Comparison of ENCODE assay signal across 12 cellular contexts in the genomic region with DNA sequence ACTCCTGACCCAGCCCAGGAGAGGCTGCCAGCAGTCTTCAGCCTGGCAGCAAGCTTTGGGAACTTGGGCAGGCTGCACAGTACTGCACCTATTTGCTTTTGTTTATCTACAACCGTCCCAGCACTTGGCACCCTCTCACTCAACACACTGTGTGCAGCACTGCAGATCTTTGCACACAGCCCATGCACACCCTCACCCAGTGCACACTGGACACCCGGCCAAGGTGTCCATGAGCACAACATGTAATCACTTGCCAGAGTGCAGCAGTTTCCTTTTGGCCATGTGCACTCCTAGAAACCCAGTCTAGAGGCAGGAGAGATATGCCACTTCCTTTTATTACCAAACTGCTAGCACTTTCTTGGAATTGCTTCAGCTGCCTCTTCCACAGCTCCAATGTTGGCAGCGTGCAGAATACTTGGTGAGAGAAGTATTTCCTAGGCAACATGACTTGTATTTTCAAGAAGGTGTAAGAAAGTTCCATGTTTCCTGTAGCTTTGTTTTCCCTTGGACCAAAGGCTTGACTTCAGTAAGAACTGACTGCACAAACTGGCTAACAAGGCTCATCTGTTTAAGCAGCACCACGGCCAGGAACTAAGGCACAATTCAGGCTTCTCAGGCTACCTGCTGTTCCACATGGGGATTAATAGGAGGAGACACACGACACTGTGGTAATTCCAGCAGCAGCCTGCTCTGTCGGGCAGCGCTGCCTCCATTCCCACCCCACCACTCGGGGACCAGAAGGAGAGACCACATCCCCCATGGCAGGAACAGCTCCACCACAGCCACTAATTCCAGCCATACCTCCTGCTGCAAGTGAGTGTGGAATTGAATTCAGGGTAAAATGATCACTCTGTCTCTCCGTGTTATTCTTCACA. TPM values are rescaled to one million over a fixed set of nuclear protein-coding genes. Genes with fewer than 3 reads are reported as not detected.
A peak's percentile ranks its signal among the peaks of the same experiment; 100 is the strongest.
DNase-seq lines count a peak whose midpoint lies in the region; ATAC-seq and TF ChIP-seq lines count a peak whose summit lies in the region.
"Had no signal": no experiment of that assay in that cellular context is flagged by ENCODE, and none has a peak within 500 bp of the region (broad histone marks: within the 10 kb centered on the region; RNA-seq: fewer than 3 reads in every experiment).

No MANE protein-coding gene starts in this region.

- DNase-seq in DMS 273 (lab: John Stamatoyannopoulos, UW; ENCODE audit: unreplicated experiment), result peak; percentile 52
- no peak for DNase-seq in DMS 273 treated with DMSO at 0.1 percent for 48 hours (lab: John Stamatoyannopoulos, UW)
- peak; percentile 23 for DNase-seq in MCF 10A (ENCODE audit: unreplicated experiment)
- peak; percentile 61 for DNase-seq in superior temporal gyrus (ENCODE audit: extremely low spot score)
- no peak for DNase-seq in activated CD4-positive, CD25-positive, alpha-beta regulatory T cell (lab: John Stamatoyannopoulos, UW)
- DNase-seq: 8988T; activated CD4-positive, alpha-beta T cell treated with anti-CD3 and anti-CD28 coated beads, Interleukin-2, amount 50 U/mL, for 1 hour; stimulated activated CD8-positive, alpha-beta memory T cell treated with anti-CD3 and anti-CD28 coated beads, Interleukin-4, amount 100 ng/mL, for 48 hours had no signal

- peak overlapping the region; percentile 39 for H3K27ac ChIP-seq in layer of hippocampus (ENCODE audit: low read depth, low read length)

- H3K27me3 ChIP-seq in layer of hippocampus (ENCODE audit: control insufficient read depth, insufficient read depth, low read length), result no peaks in the 10 kb centered on the region

- no peak for ATAC-seq in HG02623 (IDR thresholded peaks at IDR 0.05; ENCODE audit: unreplicated experiment)
- no peak; the same call in 2 of the 3 replicates for ATAC-seq in SK-N-SH treated with all-trans-retinoic acid at 6 μM for 48 hours

- H3K27me3 Mint-ChIP-seq in MCF 10A (ENCODE audit: insufficient read depth, unreplicated experiment), result peaks cover 12% of the 10 kb centered on the region

- H3K4me1 Mint-ChIP-seq in MCF 10A (ENCODE audit: insufficient read depth, unreplicated experiment), result peaks cover 18% of the 10 kb centered on the region

- POLR2A ChIA-PET in MCF 10A (lab: Yijun Ruan, JAX), result interaction anchor here (1.0 to 1.1 kb wide), 2 partner anchors 16 to 132 kb away, joined by 5 to 6 read pairs; partner anchors contain the start of genes ALG11 and NEK5

- no peaks in the 10 kb centered on the region for H3K9me3 Mint-ChIP-seq in MCF 10A (ENCODE audit: unreplicated experiment)
- H3K9me3 Mint-ChIP-seq: natural killer cell treated with Interleukin-12 subunit alpha and Interleukin-12 subunit beta and Interleukin-15 and Interleukin-18, amount 100 ng/mL, for 72 hours had no signal

- peak overlapping the region; percentile 29 for H3K27ac Mint-ChIP-seq in MCF 10A (ENCODE audit: low read depth, unreplicated experiment)
- H3K27ac Mint-ChIP-seq: natural killer cell treated with Interleukin-12 subunit alpha and Interleukin-12 subunit beta and Interleukin-15 and Interleukin-18, amount 100 ng/mL, for 72 hours had no signal

- intact Hi-C loops in MCF 10A (cut with micrococcal nuclease), result loop anchor here (5.0 kb wide), 1 partner anchor 99 kb away; no protein-coding TSS in a partner anchor

- TF ChIP-seq CTCF in MCF 10A (IDR thresholded peaks at IDR 0.05; ENCODE audit: unreplicated experiment), result no peak

- H3K36me3 Mint-ChIP-seq in MCF 10A (ENCODE audit: insufficient read depth, unreplicated experiment), result no peaks in the 10 kb centered on the region
- H3K36me3 Mint-ChIP-seq: natural killer cell treated with Interleukin-12 subunit alpha and Interleukin-12 subunit beta and Interleukin-15 and Interleukin-18, amount 100 ng/mL, for 72 hours had no signal

- CTCF ChIA-PET in MCF 10A (lab: Yijun Ruan, JAX), result interaction anchor here (0.6 to 10.2 kb wide), 4 partner anchors 11 to 367 kb away, joined by 3 to 97 read pairs (median 4); partner anchors contain the start of gene NEK5

- BruUV-seq in MCF 10A (replicated peaks; lab: Mats Ljungman, UMichigan), result no TSS peak

- H3K4me3 Mint-ChIP-seq in MCF 10A (ENCODE audit: unreplicated experiment), result no peak overlapping the region
- H3K4me3 Mint-ChIP-seq: natural killer cell treated with Interleukin-12 subunit alpha and Interleukin-12 subunit beta and Interleukin-15 and Interleukin-18, amount 100 ng/mL, for 72 hours had no signal

TF ChIP-seq in SK-N-SH treated with all-trans-retinoic acid at 6 μM for 48 hours, 23 proteins besides CTCF, POLR2A, EP300 and RAD21:
- TF ChIP-seq ARNTL (CRISPR knock-in tag; IDR thresholded peaks at IDR 0.05; ENCODE audit: borderline replicate concordance, low read depth), result no peak
- TF ChIP-seq ZC3H10 (CRISPR knock-in tag; IDR thresholded peaks at IDR 0.05), result no peak
- no peak for TF ChIP-seq ZNF70 (CRISPR knock-in tag; IDR thresholded peaks at IDR 0.05)
- no peak for TF ChIP-seq ESRRG (CRISPR knock-in tag; IDR thresholded peaks at IDR 0.05)
- TF ChIP-seq TCF4 (CRISPR knock-in tag; IDR thresholded peaks at IDR 0.05; ENCODE audit: borderline replicate concordance), result no peak
- no peak for TF ChIP-seq ZFP30 (CRISPR knock-in tag; IDR thresholded peaks at IDR 0.05)
- TF ChIP-seq SNAI2 (CRISPR knock-in tag; IDR thresholded peaks at IDR 0.05), result no peak
- no peak for TF ChIP-seq PPARA (CRISPR knock-in tag; IDR thresholded peaks at IDR 0.05; ENCODE audit: borderline replicate concordance)
- no peak for TF ChIP-seq POU6F1 (CRISPR knock-in tag; IDR thresholded peaks at IDR 0.05; ENCODE audit: borderline replicate concordance, low read depth)
- TF ChIP-seq TSHZ2 (CRISPR knock-in tag; IDR thresholded peaks at IDR 0.05), result no peak
- no peak for TF ChIP-seq ZFP3 (CRISPR knock-in tag; IDR thresholded peaks at IDR 0.05)
- TF ChIP-seq RARB (CRISPR knock-in tag; IDR thresholded peaks at IDR 0.05), result no peak
- no peak for TF ChIP-seq OSR1 (CRISPR knock-in tag; IDR thresholded peaks at IDR 0.05)

RNA-seq across cellular contexts. Expression of gene ATP7B, which starts 15.3 kb away (rescaled TPM):
- total RNA-seq in MCF 10A (2022), result 3.2 and 5.3 TPM in 2 replicates

RNA-seq across cellular contexts. Expression of gene ALG11, which starts 16.3 kb away (rescaled TPM):
- 33.3 and 39.3 TPM in 2 replicates for total RNA-seq in MCF 10A (2022)

RNA-seq across cellular contexts. Expression of gene UTP14C, which starts 28.6 kb away (rescaled TPM):
- 14.6 and 17.9 TPM in 2 replicates for total RNA-seq in MCF 10A (2022)

Comparison
In these comparisons a context has a peak if more than half of its experiments do, and no peak if none do; other contexts are left out.
1. DNase-seq: peak in DMS 273 (single experiment), MCF 10A (single experiment) and superior temporal gyrus (single experiment); none in DMS 273 treated with DMSO at 0.1 percent for 48 hours (single experiment) and activated CD4-positive, CD25-positive, alpha-beta regulatory T cell (0 of 4).